11 cellular contexts compared by ENCODE assay signal in genomic region chr21:36535618-36536241, GRCh38.
A peak's percentile ranks its signal among the peaks of the same experiment; 100 is the strongest.
DNase-seq lines count a peak whose midpoint lies in the region; ATAC-seq and FAIRE-seq lines count a peak whose summit lies in the region.
"Had no signal": no experiment of that assay in that cellular context is flagged by ENCODE, and none has a peak within 500 bp of the region (broad histone marks: within the 10 kb centered on the region; RNA-seq: fewer than 3 reads in every experiment).

No MANE protein-coding gene starts in this region.

- DNase-seq in COR-L47 (lab: John Stamatoyannopoulos, UW) (peak; percentile 27), DMS114 treated with DMSO at 0.1 percent for 48 hours (lab: John Stamatoyannopoulos, UW; ENCODE audit: unreplicated experiment) (no peak), caudate nucleus (lab: John Stamatoyannopoulos, UW) (no peak), HTR-8/SVneo (ENCODE audit: insufficient read length, low spot score) (no peak)
- DNase-seq in stimulated activated CD4-positive, alpha-beta T cell treated with anti-CD3 and anti-CD28 coated beads, Interleukin-4, amount 100 ng/mL, for 4 hours = no peak
- DNase-seq: esophagus squamous epithelium, NCI-H82 had no signal

- no peak overlapping the region for H3K27ac ChIP-seq in caudate nucleus (ENCODE audit: low read depth, low read length)
- H3K27ac ChIP-seq: esophagus squamous epithelium, HL-60 had no signal

- FAIRE-seq in HTR-8/SVneo (lab: Jason Lieb, UNC) = no peak

- ATAC-seq in GM19035 (IDR thresholded peaks at IDR 0.05; ENCODE audit: unreplicated experiment) = peak; percentile 76
- peak; percentile 81 for ATAC-seq in HG02642 (IDR thresholded peaks at IDR 0.05; ENCODE audit: poor library complexity, unreplicated experiment)
- ATAC-seq in HG03571 (IDR thresholded peaks at IDR 0.05; ENCODE audit: unreplicated experiment) = peak; percentile 70
